2 cellular contexts compared by ENCODE assay signal in genomic region chr20:34616913-34617312, GRCh38. TPM values are rescaled to one million over a fixed set of nuclear protein-coding genes. Genes with fewer than 3 reads are reported as not detected.
"Had no signal": no experiment of that assay in that cellular context is flagged by ENCODE, and none has a peak within 500 bp of the region (broad histone marks: within the 10 kb centered on the region; RNA-seq: fewer than 3 reads in every experiment).

No MANE protein-coding gene starts in this region.

RNA-seq across cellular contexts. Expression of gene MAP1LC3A, which starts 58.4 kb away (rescaled TPM):
- total RNA-seq: OCI-LY7, PC-9 had no signal
